12 cellular contexts compared by ENCODE assay signal in the genomic region with DNA sequence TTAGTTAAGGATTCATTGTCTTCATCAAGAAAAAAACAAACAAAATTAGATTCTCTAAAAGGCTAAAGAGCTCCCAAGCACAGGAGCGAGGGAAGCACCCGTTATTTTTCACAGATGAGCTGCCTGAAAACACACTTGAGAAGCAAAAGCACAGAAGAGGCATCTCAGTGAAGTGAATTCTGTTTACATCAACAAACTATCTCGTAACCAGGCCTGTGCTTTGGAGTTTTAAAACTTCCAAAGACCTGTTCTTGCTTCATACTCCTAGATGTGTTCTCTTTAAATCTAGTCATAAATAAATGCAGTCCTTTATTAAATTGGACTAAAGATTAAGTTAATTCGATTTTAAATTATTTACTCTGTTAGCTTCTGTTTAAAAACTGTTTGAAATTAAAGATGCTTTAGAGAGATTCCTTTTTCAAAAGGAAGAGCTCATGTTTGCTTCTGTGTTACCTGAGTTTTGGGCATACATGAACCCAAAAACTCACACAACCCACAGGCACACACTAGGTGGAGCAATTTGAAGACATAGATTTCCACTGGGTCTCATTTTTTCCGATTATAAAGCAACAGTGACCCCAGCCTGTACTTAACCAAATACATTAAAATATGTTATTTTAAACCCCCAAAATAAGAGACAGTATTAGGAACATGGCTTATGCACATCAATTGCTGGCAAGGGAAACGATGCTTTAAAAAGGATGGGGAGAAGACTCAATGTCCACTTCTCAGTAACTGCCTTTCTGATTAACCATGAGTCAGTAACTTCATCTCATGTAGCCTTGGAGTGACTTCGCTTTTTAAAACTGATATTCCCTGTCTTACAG.
DNase-seq lines count a peak whose midpoint lies in the region; ATAC-seq and TF ChIP-seq lines count a peak whose summit lies in the region.
"Had no signal": no experiment of that assay in that cellular context is flagged by ENCODE, and none has a peak within 500 bp of the region (broad histone marks: within the 10 kb centered on the region; RNA-seq: fewer than 3 reads in every experiment).

No MANE protein-coding gene starts in this region.

- H3K27me3 ChIP-seq in skeletal muscle satellite cell (ENCODE audit: control insufficient read depth, insufficient read depth, low read length), result no peaks in the 10 kb centered on the region
- H3K27me3 ChIP-seq: left lung had no signal

- H3K4me2 ChIP-seq in skeletal muscle satellite cell (ENCODE audit: low read length), result peak overlapping the region; percentile 36

- H3K4me3 ChIP-seq in cardiac fibroblast (replicated peaks in 1 of 2; ENCODE audit: low read depth in 2 of 2, low read length in 2 of 2), result no peak overlapping the region
- H3K4me3 ChIP-seq in skeletal muscle satellite cell (ENCODE audit: low read length), result no peak overlapping the region
- H3K4me3 ChIP-seq: left lung had no signal

- peaks cover 40% of the 10 kb centered on the region for H3K4me1 ChIP-seq in skeletal muscle satellite cell (ENCODE audit: control insufficient read depth, insufficient read depth, low read length)

- ATAC-seq in GM18502 (IDR thresholded peaks at IDR 0.05; ENCODE audit: poor library complexity, unreplicated experiment), result no peak
- ATAC-seq: left lung had no signal

- no peaks in the 10 kb centered on the region for H3K9me3 ChIP-seq in skeletal muscle satellite cell (replicated peaks; ENCODE audit: low read length)
- H3K9me3 ChIP-seq: left lung had no signal

- TF ChIP-seq CTCF in cardiac fibroblast (IDR thresholded peaks at IDR 0.05; ENCODE audit: low read depth, low read length), result peak; percentile 41

- no peak overlapping the region for H3K9ac ChIP-seq in skeletal muscle satellite cell (ENCODE audit: low read depth, low read length)

- H3K36me3 ChIP-seq in skeletal muscle satellite cell (ENCODE audit: insufficient read depth, low read length), result peaks cover 4% of the 10 kb centered on the region

- peak; percentile 8 for DNase-seq in NCI-H2227 treated with DMSO at 0.1 percent for 48 hours (lab: John Stamatoyannopoulos, UW)
- no peak for DNase-seq in NCI-H2227 (lab: John Stamatoyannopoulos, UW; ENCODE audit: unreplicated experiment)
- peak; percentile 21 for DNase-seq in NCI-H1694 (lab: John Stamatoyannopoulos, UW)
- DNase-seq in cardiac fibroblast (ENCODE audit: low read depth in 2 of 2), result peak; percentile 66 to 75
- no peak for DNase-seq in DMS 273 treated with DMSO at 0.1 percent for 48 hours (lab: John Stamatoyannopoulos, UW)
- DNase-seq in NCI-H128 (lab: John Stamatoyannopoulos, UW; ENCODE audit: unreplicated experiment), result no peak
- DNase-seq: activated naive CD4-positive, alpha-beta T cell treated with anti-CD3 and anti-CD28 coated beads, Interleukin-2, amount 10 ng/mL, durations not matched to agents 7 days and 5 days; C1 segment of cervical spinal cord; left lung; trophoblast cell had no signal

Comparison
In these comparisons a context has a peak if more than half of its experiments do, and no peak if none do; other contexts are left out.
1. DNase-seq: peak in NCI-H2227 treated with DMSO at 0.1 percent for 48 hours (single experiment), NCI-H1694 (single experiment) and cardiac fibroblast (2 of 2); none in NCI-H2227 (single experiment), DMS 273 treated with DMSO at 0.1 percent for 48 hours (single experiment) and NCI-H128 (single experiment).